ENCODE assay signal across 18 cellular contexts in genomic region chr17:4019400-4019799, GRCh38. TPM values are rescaled to one million over a fixed set of nuclear protein-coding genes. Genes with fewer than 3 reads are reported as not detected.
A peak's percentile ranks its signal among the peaks of the same experiment; 100 is the strongest.
DNase-seq lines count a peak whose midpoint lies in the region; ATAC-seq and TF ChIP-seq lines count a peak whose summit lies in the region.
"Had no signal": no experiment of that assay in that cellular context is flagged by ENCODE, and none has a peak within 500 bp of the region (broad histone marks: within the 10 kb centered on the region; RNA-seq: fewer than 3 reads in every experiment).

No MANE protein-coding gene starts in this region.

- peaks cover 4% of the 10 kb centered on the region; the same call in 1 of the 2 replicates for H3K36me3 ChIP-seq in MM.1S (replicated peaks; ENCODE audit: insufficient read depth, low read length)
- peaks cover 9 to 100% (median 99%) of the 10 kb centered on the region in 6 donors for H3K36me3 ChIP-seq in spleen
- peaks cover 0 to 87% of the 10 kb centered on the region in 2 donors for H3K36me3 ChIP-seq in vagina

- H3K23me2 ChIP-seq in H9 (ENCODE audit: insufficient read length, low read depth, low read length, poor library complexity, severe bottlenecking) = no peaks in the 10 kb centered on the region

- H2AFZ ChIP-seq in H9 (ENCODE audit: low read length) (no peak overlapping the region), MM.1S (ENCODE audit: low read length) (no peak overlapping the region)

- no CpG with 5 or more reads among the region's 15 CpGs for WGBS in H9 (ENCODE audit: extremely low coverage, insufficient read length, low lambda C conversion rate)
- WGBS in spleen, 5 donors = 92 to 95% (median 93%) methylated on average over 15 of the region's 15 CpGs

- no peak for TF ChIP-seq CTCF in H9 (conservative IDR thresholded peaks at IDR 0.05)
- no peak for TF ChIP-seq CTCF in MM.1S (IDR thresholded peaks at IDR 0.05; ENCODE audit: low read length)
- TF ChIP-seq CTCF in nephron progenitor cell (IDR thresholded peaks at IDR 0.05) = no peak
- TF ChIP-seq CTCF in spleen (IDR thresholded peaks at IDR 0.05 in 8 of 11, conservative IDR thresholded peaks at IDR 0.05 in 3 of 11) = no peak
- TF ChIP-seq CTCF in WTC11 (IDR thresholded peaks at IDR 0.05) = no peak
- no peak for TF ChIP-seq CTCF in vagina (IDR thresholded peaks at IDR 0.05)

- H3K4me3 Mint-ChIP-seq in H9 (no peak overlapping the region), nephron progenitor cell (no peak overlapping the region), WTC11 (no peak overlapping the region)
- no peak overlapping the region for H3K4me3 Mint-ChIP-seq in central memory CD8-positive, alpha-beta T cell
- H3K4me3 Mint-ChIP-seq in activated naive CD4-positive, alpha-beta T cell treated with anti-CD3 and anti-CD28 coated beads, Interleukin-2, amount 10 ng/mL, durations not matched to agents 7 days and 5 days = no peak overlapping the region
- H3K4me3 Mint-ChIP-seq: CD14-positive monocyte; CD8-positive, alpha-beta T cell; HFFc6 had no signal

- H3K4ac ChIP-seq in H9 (ENCODE audit: low read depth, low read length) = no peak overlapping the region

- H4K8ac ChIP-seq in H9 (replicated peaks; ENCODE audit: insufficient read length, low read depth, low read length) = no peak overlapping the region

- H3K4me3 ChIP-seq in MM.1S (ENCODE audit: low read length) (no peak overlapping the region), spleen (no peak overlapping the region), vagina (no peak overlapping the region)
- H3K4me3 ChIP-seq: A549 had no signal

- H3K9me3 ChIP-seq in H9 (ENCODE audit: control insufficient read depth, low read depth, low read length) = no peaks in the 10 kb centered on the region
- no peaks in the 10 kb centered on the region for H3K9me3 ChIP-seq in MM.1S (replicated peaks; ENCODE audit: insufficient read depth, low read length)
- H3K9me3 ChIP-seq in spleen = peaks cover 0 to 7% (median 6%) of the 10 kb centered on the region in 8 donors
- no peaks in the 10 kb centered on the region for H3K9me3 ChIP-seq in vagina

- H4K91ac ChIP-seq in H9 (ENCODE audit: insufficient read length, low read depth, low read length) = no peak overlapping the region

- no peak overlapping the region for H2BK20ac ChIP-seq in H9 (ENCODE audit: low read depth, low read length, poor library complexity, severe bottlenecking)

- H3K4me1 ChIP-seq in H9 (ENCODE audit: insufficient read depth, low read length) = no peaks in the 10 kb centered on the region
- H3K4me1 ChIP-seq in MM.1S (ENCODE audit: low read length) = peaks cover 17% of the 10 kb centered on the region
- H3K4me1 ChIP-seq in spleen = no peaks in the 10 kb centered on the region
- no peaks in the 10 kb centered on the region for H3K4me1 ChIP-seq in vagina
- H3K4me1 ChIP-seq: A549 had no signal

- H2BK5ac ChIP-seq in H9 (ENCODE audit: insufficient read length, low read length) = no peak overlapping the region

- ATAC-seq in central memory CD8-positive, alpha-beta T cell (replicated peaks; ENCODE audit: extremely low read depth, poor library complexity, severe bottlenecking) = no peak
- ATAC-seq in WTC11 = no peak
- ATAC-seq: A549; CD8-positive, alpha-beta T cell had no signal

- no peaks in the 10 kb centered on the region for H3K9me2 ChIP-seq in MM.1S (replicated peaks; ENCODE audit: insufficient read depth, low read length)

- TF ChIP-seq POLR2A in spleen (IDR thresholded peaks at IDR 0.05) = no peak
- no peak for TF ChIP-seq POLR2A in vagina (IDR thresholded peaks at IDR 0.05)

- no peak overlapping the region for H3K4me2 ChIP-seq in H9 (ENCODE audit: insufficient read depth, insufficient read length, low read length)
- H3K4me2 ChIP-seq in MM.1S (ENCODE audit: low read depth, low read length) = no peak overlapping the region
- H3K4me2 ChIP-seq: A549 had no signal

- no peak overlapping the region for H3K27ac ChIP-seq in H9 (ENCODE audit: insufficient read length, low read depth, low read length)
- peak overlapping the region; percentile 88; the same call in 1 of the 2 replicates for H3K27ac ChIP-seq in MM.1S (ENCODE audit: low read length)
- no peak overlapping the region for H3K27ac ChIP-seq in spleen
- no peak overlapping the region for H3K27ac ChIP-seq in vagina
- H3K27ac ChIP-seq: A549 had no signal

- no peaks in the 10 kb centered on the region for H3K79me1 ChIP-seq in H9 (ENCODE audit: insufficient read depth, low read depth, low read length, poor library complexity, severe bottlenecking)

- H3K27me3 ChIP-seq in H9 (ENCODE audit: insufficient read depth, low read length) = no peaks in the 10 kb centered on the region
- no peaks in the 10 kb centered on the region for H3K27me3 ChIP-seq in MM.1S (replicated peaks; ENCODE audit: insufficient read depth, low read length)
- no peaks in the 10 kb centered on the region for H3K27me3 ChIP-seq in spleen (replicated peaks in 1 of 7)
- H3K27me3 ChIP-seq in vagina = no peaks in the 10 kb centered on the region

- DNase-seq in H9 (no peak), MM.1S (no peak), nephron progenitor cell (no peak), spleen (no peak), WTC11 (ENCODE audit: low spot score) (no peak), vagina (ENCODE audit: extremely low spot score in 2 of 2) (no peak)
- DNase-seq in central memory CD8-positive, alpha-beta T cell (ENCODE audit: low spot score in 2 of 2) = no peak
- no peak for DNase-seq in activated naive CD4-positive, alpha-beta T cell treated with anti-CD3 and anti-CD28 coated beads, Interleukin-2, amount 10 ng/mL, durations not matched to agents 7 days and 5 days
- DNase-seq: CD8-positive, alpha-beta T cell; COR-L47; DMS153; DMS79 treated with DMSO at 0.1 percent for 48 hours; EL; HCEC 1CT; HFFc6 had no signal

- no peak overlapping the region for H2BK120ac ChIP-seq in H9 (ENCODE audit: low read depth, low read length, poor library complexity, severe bottlenecking)

- H3K9me3 Mint-ChIP-seq in H9 (peaks cover 2 to 4% of the 10 kb centered on the region in 2 experiments; a peak in 4 of 5 replicates), nephron progenitor cell (peaks cover 13% of the 10 kb centered on the region), WTC11 (peaks cover 1% of the 10 kb centered on the region)
- H3K9me3 Mint-ChIP-seq in central memory CD8-positive, alpha-beta T cell = no peaks in the 10 kb centered on the region
- H3K9me3 Mint-ChIP-seq in activated naive CD4-positive, alpha-beta T cell treated with anti-CD3 and anti-CD28 coated beads, Interleukin-2, amount 10 ng/mL, durations not matched to agents 7 days and 5 days = peaks cover 2% of the 10 kb centered on the region

- H3K9ac ChIP-seq in H9 (ENCODE audit: extremely low read depth, insufficient read length, low read length) (no peak overlapping the region), MM.1S (ENCODE audit: low read length) (peak overlapping the region; percentile 47; the same call in 1 of the 2 replicates)

- H4K20me1 ChIP-seq in H9 (ENCODE audit: control insufficient read depth, insufficient read depth, insufficient read length) = no peaks in the 10 kb centered on the region
- no peaks in the 10 kb centered on the region for H4K20me1 ChIP-seq in MM.1S (ENCODE audit: insufficient read depth, low read length)

- no peak overlapping the region for H4K5ac ChIP-seq in H9 (ENCODE audit: insufficient read length, low read depth, low read length)

- H3K27ac Mint-ChIP-seq in H9 (peak overlapping the region in 2 of 3 experiments; percentile 53 to 60; a peak in 3 of 7 replicates), nephron progenitor cell (peak overlapping the region; percentile 37), WTC11 (no peak overlapping the region)
- H3K27ac Mint-ChIP-seq in central memory CD8-positive, alpha-beta T cell (ENCODE audit: low read depth) = peak overlapping the region; percentile 44
- no peak overlapping the region for H3K27ac Mint-ChIP-seq in activated naive CD4-positive, alpha-beta T cell treated with anti-CD3 and anti-CD28 coated beads, Interleukin-2, amount 10 ng/mL, durations not matched to agents 7 days and 5 days
- H3K27ac Mint-ChIP-seq: HFFc6 had no signal

- no peak overlapping the region for H3K56ac ChIP-seq in H9 (ENCODE audit: insufficient read length, low read depth, low read length)

- no peak overlapping the region for H3T11ph ChIP-seq in H9 (ENCODE audit: low read length)

- no peak overlapping the region for H3K14ac ChIP-seq in H9 (ENCODE audit: insufficient read depth, low read length)

- H3K79me2 ChIP-seq in H9 (ENCODE audit: insufficient read depth, low read length) (no peaks in the 10 kb centered on the region), MM.1S (ENCODE audit: low read length) (no peaks in the 10 kb centered on the region)

- H2AK5ac ChIP-seq in H9 (ENCODE audit: insufficient read length, low read length) = no peak overlapping the region

- no peak overlapping the region for H2BK12ac ChIP-seq in H9 (ENCODE audit: insufficient read length, low read depth, low read length)

- H3K36me3 Mint-ChIP-seq in H9 (ENCODE audit: insufficient read depth in 1 of 3, low read depth in 3 of 3) (peaks cover 10 to 82% (median 46%) of the 10 kb centered on the region in 3 experiments), nephron progenitor cell (ENCODE audit: low read depth) (peaks cover 73% of the 10 kb centered on the region), WTC11 (peaks cover 42% of the 10 kb centered on the region)
- H3K36me3 Mint-ChIP-seq in central memory CD8-positive, alpha-beta T cell (ENCODE audit: insufficient read depth) = peaks cover 77% of the 10 kb centered on the region
- H3K36me3 Mint-ChIP-seq in activated naive CD4-positive, alpha-beta T cell treated with anti-CD3 and anti-CD28 coated beads, Interleukin-2, amount 10 ng/mL, durations not matched to agents 7 days and 5 days = peaks cover 65% of the 10 kb centered on the region

- H3K27me3 Mint-ChIP-seq in H9 (ENCODE audit: low read depth) (no peaks in the 10 kb centered on the region; the same call in 1 of the 2 replicates), nephron progenitor cell (ENCODE audit: low read depth, poor library complexity) (no peaks in the 10 kb centered on the region), WTC11 (ENCODE audit: low read depth) (no peaks in the 10 kb centered on the region)
- no peaks in the 10 kb centered on the region for H3K27me3 Mint-ChIP-seq in central memory CD8-positive, alpha-beta T cell
- no peaks in the 10 kb centered on the region for H3K27me3 Mint-ChIP-seq in activated naive CD4-positive, alpha-beta T cell treated with anti-CD3 and anti-CD28 coated beads, Interleukin-2, amount 10 ng/mL, durations not matched to agents 7 days and 5 days

- H3K23ac ChIP-seq in H9 (ENCODE audit: insufficient read length, low read depth, low read length) = no peak overlapping the region

- intact Hi-C loops in spleen (cut with DNase I; ENCODE audit: low total_unique reads) (no loop called here), vagina (cut with DNase I) (no loop called here)

- H3K4me1 Mint-ChIP-seq in H9 = no peaks in the 10 kb centered on the region
- H3K4me1 Mint-ChIP-seq in central memory CD8-positive, alpha-beta T cell = no peaks in the 10 kb centered on the region
- H3K4me1 Mint-ChIP-seq in nephron progenitor cell = peaks cover 4% of the 10 kb centered on the region
- no peaks in the 10 kb centered on the region for H3K4me1 Mint-ChIP-seq in activated naive CD4-positive, alpha-beta T cell treated with anti-CD3 and anti-CD28 coated beads, Interleukin-2, amount 10 ng/mL, durations not matched to agents 7 days and 5 days
- H3K4me1 Mint-ChIP-seq in WTC11 = no peaks in the 10 kb centered on the region
- H3K4me1 Mint-ChIP-seq: CD14-positive monocyte had no signal

- POLR2A ChIA-PET in WTC11 (lab: Charles Lee) = interaction anchor here (0.6 kb wide), 1 partner anchor 1730 kb away, joined by 3 read pairs; no protein-coding TSS in a partner anchor

- no peak overlapping the region for H2BK15ac ChIP-seq in H9 (ENCODE audit: low read depth, low read length)

- peaks cover 16% of the 10 kb centered on the region for H3F3A ChIP-seq in MM.1S (ENCODE audit: insufficient read depth, low read length)

- CTCF ChIA-PET in activated naive CD4-positive, alpha-beta T cell treated with anti-CD3 and anti-CD28 coated beads, Interleukin-2, amount 10 ng/mL, durations not matched to agents 7 days and 5 days (lab: Charles Lee) = interaction anchor here (1.3 kb wide), 1 partner anchor 106 kb away, joined by 5 read pairs; no protein-coding TSS in a partner anchor
- CTCF ChIA-PET in WTC11 (lab: Charles Lee) = interaction anchor here (1.3 to 2.4 kb wide), 2 partner anchors 14 to 137 kb away, joined by 3 to 10 read pairs; no protein-coding TSS in a partner anchor

- H3K18ac ChIP-seq in H9 (ENCODE audit: insufficient read length, low read depth, low read length) = no peak overlapping the region

RNA-seq across cellular contexts. Expression of gene ATP2A3, which starts 55.2 kb away (rescaled TPM):
- total RNA-seq in H9 (2021) (13.3 and 14.6 TPM in 2 replicates), spleen (100 to 1,000 TPM; 161 to 240 (median 219) TPM), WTC11 (2021) (35.6 to 39.1 TPM (median 37.8 TPM) in 3 replicates), vagina (15.5 TPM)
- 100 to 1,000 TPM; 103 to 190 (median 189) TPM for polyA plus RNA-seq in spleen
- total RNA-seq: HT1080 had no signal

Comparison
In these comparisons a context has a peak if more than half of its experiments do, and no peak if none do; other contexts are left out.
1. H3K27ac Mint-ChIP-seq: peak in H9 (2 of 3), central memory CD8-positive, alpha-beta T cell (single experiment) and nephron progenitor cell (single experiment); none in activated naive CD4-positive, alpha-beta T cell treated with anti-CD3 and anti-CD28 coated beads, Interleukin-2, amount 10 ng/mL, durations not matched to agents 7 days and 5 days (single experiment) and WTC11 (single experiment).